26 cellular contexts compared by ENCODE assay signal in the genomic region with DNA sequence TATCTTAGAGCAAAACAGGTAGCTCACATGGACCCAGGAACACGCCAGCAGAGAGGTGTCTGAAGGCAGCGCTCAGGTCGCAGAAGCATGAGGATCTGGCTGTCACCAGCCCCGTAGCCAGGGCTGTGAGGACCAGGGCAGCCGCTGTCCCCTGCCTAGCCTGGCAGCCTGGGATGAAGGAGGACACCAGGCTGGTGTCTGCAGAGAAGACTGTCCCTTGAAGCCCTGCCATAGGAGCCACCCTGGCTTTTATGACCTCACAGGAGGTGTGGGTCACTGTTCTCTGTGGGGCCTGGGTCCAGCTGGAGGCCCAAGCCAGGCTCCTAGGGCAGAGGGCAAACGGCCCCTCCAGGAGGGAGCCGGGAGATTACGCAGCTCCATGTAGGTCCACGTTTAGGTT. TPM values are rescaled to one million over a fixed set of nuclear protein-coding genes. Genes with fewer than 3 reads are reported as not detected.
"Had no signal": no experiment of that assay in that cellular context is flagged by ENCODE, and none has a peak within 500 bp of the region (broad histone marks: within the 10 kb centered on the region; RNA-seq: fewer than 3 reads in every experiment).

TSS of gene SPATA3 (plus strand) at position 301 of the 400 bp plus-strand sequence. CDS start 113 bp downstream, outside the sequence.

- H3K9me3 ChIP-seq: MG63, SK-N-SH had no signal

- ATAC-seq: Panc1, PC-3 had no signal

- DNase-seq: IMR-90, Karpas-422, KG1, MG63, NCI-H1092, NCI-H1105 treated with DMSO at 0.1 percent for 48 hours, NCI-H1417 treated with DMSO at 0.1 percent for 48 hours, NCI-H187, NCI-H2029, NCI-H2081 treated with DMSO at 0.1 percent for 48 hours, NCI-H2171, NCI-H226, NCI-H446, NCI-H510A, NCI-H524 treated with DMSO at 0.1 percent for 48 hours, NCI-H69, NCI-H774, PC-3, SHP77, SK-N-SH, SW 1271 had no signal

- H3K36me3 ChIP-seq: MG63 had no signal

- H3K4me2 ChIP-seq: SK-N-SH had no signal

- H3K4me3 ChIP-seq: MG63 had no signal

- H3K27ac ChIP-seq: RWPE1 had no signal

- H3K27me3 ChIP-seq: MG63 had no signal

- H3K9ac ChIP-seq: SK-N-SH had no signal

RNA-seq across cellular contexts. Expression of gene SPATA3, which starts in this region (rescaled TPM):
- total RNA-seq: HT-29, IMR-90, OCI-LY7, PC-3, SK-MEL-5 had no signal
- polyA plus RNA-seq: IMR-90, SK-N-SH had no signal
